ENCODE assay signal across 7 cellular contexts in the genomic region with DNA sequence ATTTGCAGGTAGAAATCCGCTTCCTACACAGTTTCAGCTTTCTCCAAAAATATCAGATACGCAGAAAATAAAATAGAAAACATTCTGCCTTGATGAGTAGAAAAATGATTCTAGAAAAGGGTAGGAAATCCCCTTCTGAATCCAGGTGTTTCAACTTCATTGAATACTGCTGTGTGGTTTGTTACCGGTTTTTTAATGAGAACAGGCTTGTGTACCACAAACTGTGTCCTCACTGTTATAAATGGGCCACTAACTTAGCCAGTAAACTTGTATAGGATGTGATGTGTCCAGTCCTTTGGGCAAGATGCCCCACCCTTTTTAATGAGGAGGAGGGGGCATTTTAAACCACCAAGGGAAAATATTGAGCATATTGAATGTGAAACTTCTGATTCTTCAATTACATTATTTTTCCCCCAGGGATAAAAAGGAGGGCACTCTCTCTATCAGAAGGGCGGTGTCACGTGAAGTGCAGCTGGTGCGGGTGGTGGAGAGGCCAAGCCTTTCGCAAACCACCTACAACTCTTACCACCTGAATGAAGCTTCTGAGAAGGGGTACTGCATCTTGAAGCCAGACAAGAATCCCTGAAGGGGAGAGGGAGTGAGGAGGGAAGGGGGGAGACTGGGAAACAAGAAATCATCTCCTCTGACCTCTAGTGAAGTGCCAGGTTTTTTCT. TPM values are rescaled to one million over a fixed set of nuclear protein-coding genes. Genes with fewer than 3 reads are reported as not detected.
DNase-seq lines count a peak whose midpoint lies in the region; ATAC-seq lines count a peak whose summit lies in the region.

No MANE protein-coding gene starts in this region.

- no peaks in the 10 kb centered on the region for H3K9me3 ChIP-seq in adipocyte (ENCODE audit: control insufficient read depth, low read length)

- DNase-seq in adipocyte (ENCODE audit: low read depth) (no peak), SW 1271 (lab: John Stamatoyannopoulos, UW) (no peak)

- H3K9ac ChIP-seq in adipocyte (ENCODE audit: low read length) = no peak overlapping the region

- peak overlapping the region; percentile 77 for H3K27ac ChIP-seq in layer of hippocampus (ENCODE audit: low read depth, low read length)
- peak overlapping the region; percentile 85 for H3K27ac ChIP-seq in temporal lobe (ENCODE audit: low read depth, low read length)

- H3K36me3 ChIP-seq in adipocyte (ENCODE audit: control insufficient read depth, insufficient read depth, low read length, severe bottlenecking) = no peaks in the 10 kb centered on the region

- H3K4me1 ChIP-seq in adipocyte (ENCODE audit: control insufficient read depth, insufficient read depth, low read length) = peaks cover 4% of the 10 kb centered on the region

- peaks cover 23% of the 10 kb centered on the region for H3K27me3 ChIP-seq in adipocyte (replicated peaks; ENCODE audit: control insufficient read depth, insufficient read depth, low read length)
- H3K27me3 ChIP-seq in layer of hippocampus (ENCODE audit: control insufficient read depth, insufficient read depth, low read length) = no peaks in the 10 kb centered on the region

- peak overlapping the region; percentile 81 for H3K4me3 ChIP-seq in adipocyte (ENCODE audit: low read length)

- ATAC-seq in GM18502 (IDR thresholded peaks at IDR 0.05; ENCODE audit: poor library complexity, unreplicated experiment) = peak; percentile 47
- peak; percentile 41 for ATAC-seq in GM21447 (IDR thresholded peaks at IDR 0.05; ENCODE audit: unreplicated experiment)
- peak; percentile 43 for ATAC-seq in HG03575 (IDR thresholded peaks at IDR 0.05; ENCODE audit: extremely low read depth, insufficient number of reproducible peaks, low FRiP score, unreplicated experiment)

RNA-seq across cellular contexts. Expression of gene CXXC4, which starts 4.5 kb away (rescaled TPM):
- total RNA-seq in temporal lobe = 102 TPM
